In the genomic region with DNA sequence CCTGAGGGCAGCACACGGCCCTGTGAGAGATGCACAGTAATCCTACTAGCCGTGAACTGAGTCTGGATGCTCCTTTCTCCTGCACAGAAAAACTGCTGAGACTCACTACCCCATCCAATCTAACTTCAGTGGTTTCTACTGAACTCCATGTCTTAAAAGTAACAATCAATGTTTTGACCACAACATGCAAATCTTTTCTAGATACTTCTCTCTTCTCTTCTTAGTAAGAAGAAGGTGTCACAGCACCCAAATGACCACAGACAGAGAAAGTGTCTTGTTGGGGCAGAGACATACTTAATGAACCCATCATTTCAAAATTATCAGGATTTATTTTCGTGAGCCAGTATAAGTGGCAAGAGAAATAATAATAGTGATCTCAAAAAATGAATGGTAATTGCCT, we compare ENCODE assay signal across 17 cellular contexts.
DNase-seq lines count a peak whose midpoint lies in the region; ATAC-seq and TF ChIP-seq lines count a peak whose summit lies in the region.
"Had no signal": no experiment of that assay in that cellular context is flagged by ENCODE, and none has a peak within 500 bp of the region (broad histone marks: within the 10 kb centered on the region; RNA-seq: fewer than 3 reads in every experiment).

No MANE protein-coding gene starts in this region.

- H3K27ac Mint-ChIP-seq in stimulated activated naive CD8-positive, alpha-beta T cell treated with anti-CD3 and anti-CD28 coated beads, Interleukin-15, Interleukin-2, amounts not matched to agents 100 ng/mL and 50 ng/mL, for 24 hours = peak overlapping the region; percentile 28
- H3K27ac Mint-ChIP-seq in stimulated activated naive B cell treated with anti-CD40 and anti-IgM and Interleukin-4, amounts not matched to agents 10 μg/mL and 1 μg/mL and 100 μg/mL, for 72 hours = peak overlapping the region; percentile 3
- no peak overlapping the region for H3K27ac Mint-ChIP-seq in osteocyte (ENCODE audit: unreplicated experiment)
- H3K27ac Mint-ChIP-seq: activated CD4-positive, alpha-beta T cell treated with anti-CD3 and anti-CD28 coated beads for 36 hours; endodermal cell; neural progenitor cell; type B pancreatic cell had no signal

- H3K4me3 Mint-ChIP-seq in stimulated activated naive CD8-positive, alpha-beta T cell treated with anti-CD3 and anti-CD28 coated beads, Interleukin-15, Interleukin-2, amounts not matched to agents 100 ng/mL and 50 ng/mL, for 24 hours = no peak overlapping the region
- H3K4me3 Mint-ChIP-seq in stimulated activated naive B cell treated with anti-CD40 and anti-IgM and Interleukin-4, amounts not matched to agents 10 μg/mL and 1 μg/mL and 100 μg/mL, for 72 hours = peak overlapping the region in 1 of 2 donors; percentile 7
- H3K4me3 Mint-ChIP-seq in osteocyte (ENCODE audit: unreplicated experiment) = no peak overlapping the region
- H3K4me3 Mint-ChIP-seq: activated CD4-positive, alpha-beta T cell treated with anti-CD3 and anti-CD28 coated beads for 36 hours; endodermal cell; neural progenitor cell; type B pancreatic cell had no signal

- H3K9me3 Mint-ChIP-seq in stimulated activated naive CD8-positive, alpha-beta T cell treated with anti-CD3 and anti-CD28 coated beads, Interleukin-15, Interleukin-2, amounts not matched to agents 100 ng/mL and 50 ng/mL, for 24 hours = peaks cover 3% of the 10 kb centered on the region
- peaks cover 4 to 9% of the 10 kb centered on the region in 2 donors for H3K9me3 Mint-ChIP-seq in stimulated activated naive B cell treated with anti-CD40 and anti-IgM and Interleukin-4, amounts not matched to agents 10 μg/mL and 1 μg/mL and 100 μg/mL, for 72 hours
- peaks cover 9% of the 10 kb centered on the region for H3K9me3 Mint-ChIP-seq in osteocyte (ENCODE audit: unreplicated experiment)
- H3K9me3 Mint-ChIP-seq: neural progenitor cell had no signal

- no peaks in the 10 kb centered on the region for H3K27me3 Mint-ChIP-seq in stimulated activated naive CD8-positive, alpha-beta T cell treated with anti-CD3 and anti-CD28 coated beads, Interleukin-15, Interleukin-2, amounts not matched to agents 100 ng/mL and 50 ng/mL, for 24 hours
- no peaks in the 10 kb centered on the region for H3K27me3 Mint-ChIP-seq in stimulated activated naive B cell treated with anti-CD40 and anti-IgM and Interleukin-4, amounts not matched to agents 10 μg/mL and 1 μg/mL and 100 μg/mL, for 72 hours
- H3K27me3 Mint-ChIP-seq in osteocyte (ENCODE audit: unreplicated experiment) = no peaks in the 10 kb centered on the region
- H3K27me3 Mint-ChIP-seq: activated CD4-positive, alpha-beta T cell treated with anti-CD3 and anti-CD28 coated beads for 36 hours; type B pancreatic cell had no signal

- H3K4me1 Mint-ChIP-seq in stimulated activated naive CD8-positive, alpha-beta T cell treated with anti-CD3 and anti-CD28 coated beads, Interleukin-15, Interleukin-2, amounts not matched to agents 100 ng/mL and 50 ng/mL, for 24 hours (ENCODE audit: low read depth) = peaks cover 8% of the 10 kb centered on the region
- H3K4me1 Mint-ChIP-seq in stimulated activated naive B cell treated with anti-CD40 and anti-IgM and Interleukin-4, amounts not matched to agents 10 μg/mL and 1 μg/mL and 100 μg/mL, for 72 hours = peaks cover 10 to 15% of the 10 kb centered on the region in 2 donors
- no peaks in the 10 kb centered on the region for H3K4me1 Mint-ChIP-seq in osteocyte (ENCODE audit: unreplicated experiment)
- H3K4me1 Mint-ChIP-seq: activated CD4-positive, alpha-beta T cell treated with anti-CD3 and anti-CD28 coated beads for 36 hours; endodermal cell; neural progenitor cell had no signal

- no peak for DNase-seq in stimulated activated naive CD8-positive, alpha-beta T cell treated with anti-CD3 and anti-CD28 coated beads, Interleukin-15, Interleukin-2, amounts not matched to agents 100 U/mL and 50 U/mL, for 24 hours
- no peak for DNase-seq in stimulated activated naive B cell treated with anti-CD40 and anti-IgM and Interleukin-4, amounts not matched to agents 10 μg/mL and 1 μg/mL and 100 μg/mL, for 72 hours
- DNase-seq in osteocyte (ENCODE audit: extremely low spot score, unreplicated experiment) (no peak), Ammon's horn (ENCODE audit: low spot score) (no peak), NCI-H2227 treated with DMSO at 0.1 percent for 48 hours (lab: John Stamatoyannopoulos, UW) (no peak)
- DNase-seq: activated CD4-positive, alpha-beta T cell treated with anti-CD3 and anti-CD28 coated beads for 36 hours; body of pancreas; COR-L47; endodermal cell; glutamatergic neuron; NCI-H2081 treated with DMSO at 0.1 percent for 48 hours had no signal

- ATAC-seq in stimulated activated naive CD8-positive, alpha-beta T cell treated with anti-CD3 and anti-CD28 coated beads, Interleukin-15, Interleukin-2, amounts not matched to agents 100 U/mL and 50 U/mL, for 24 hours = no peak
- ATAC-seq in GM21825 (IDR thresholded peaks at IDR 0.05; ENCODE audit: unreplicated experiment) (peak; percentile 88), HG03159 (IDR thresholded peaks at IDR 0.05; ENCODE audit: unreplicated experiment) (peak; percentile 85)
- peak; percentile 98 to 99 for ATAC-seq in stimulated activated naive B cell treated with anti-CD40 and anti-IgM and Interleukin-4, amounts not matched to agents 10 μg/mL and 1 μg/mL and 100 μg/mL, for 72 hours (replicated peaks)
- ATAC-seq: activated CD4-positive, alpha-beta T cell treated with anti-CD3 and anti-CD28 coated beads for 36 hours; body of pancreas; left lobe of liver had no signal

- H3K36me3 Mint-ChIP-seq in stimulated activated naive CD8-positive, alpha-beta T cell treated with anti-CD3 and anti-CD28 coated beads, Interleukin-15, Interleukin-2, amounts not matched to agents 100 ng/mL and 50 ng/mL, for 24 hours (ENCODE audit: low read depth) = no peaks in the 10 kb centered on the region
- H3K36me3 Mint-ChIP-seq in stimulated activated naive B cell treated with anti-CD40 and anti-IgM and Interleukin-4, amounts not matched to agents 10 μg/mL and 1 μg/mL and 100 μg/mL, for 72 hours = peaks cover 4 to 10% of the 10 kb centered on the region in 2 donors
- H3K36me3 Mint-ChIP-seq in osteocyte (ENCODE audit: unreplicated experiment) = no peaks in the 10 kb centered on the region
- H3K36me3 Mint-ChIP-seq: neural progenitor cell, type B pancreatic cell had no signal

- no peak for TF ChIP-seq CTCF in osteocyte (IDR thresholded peaks at IDR 0.05)
